17 cellular contexts compared by ENCODE assay signal in the genomic region with DNA sequence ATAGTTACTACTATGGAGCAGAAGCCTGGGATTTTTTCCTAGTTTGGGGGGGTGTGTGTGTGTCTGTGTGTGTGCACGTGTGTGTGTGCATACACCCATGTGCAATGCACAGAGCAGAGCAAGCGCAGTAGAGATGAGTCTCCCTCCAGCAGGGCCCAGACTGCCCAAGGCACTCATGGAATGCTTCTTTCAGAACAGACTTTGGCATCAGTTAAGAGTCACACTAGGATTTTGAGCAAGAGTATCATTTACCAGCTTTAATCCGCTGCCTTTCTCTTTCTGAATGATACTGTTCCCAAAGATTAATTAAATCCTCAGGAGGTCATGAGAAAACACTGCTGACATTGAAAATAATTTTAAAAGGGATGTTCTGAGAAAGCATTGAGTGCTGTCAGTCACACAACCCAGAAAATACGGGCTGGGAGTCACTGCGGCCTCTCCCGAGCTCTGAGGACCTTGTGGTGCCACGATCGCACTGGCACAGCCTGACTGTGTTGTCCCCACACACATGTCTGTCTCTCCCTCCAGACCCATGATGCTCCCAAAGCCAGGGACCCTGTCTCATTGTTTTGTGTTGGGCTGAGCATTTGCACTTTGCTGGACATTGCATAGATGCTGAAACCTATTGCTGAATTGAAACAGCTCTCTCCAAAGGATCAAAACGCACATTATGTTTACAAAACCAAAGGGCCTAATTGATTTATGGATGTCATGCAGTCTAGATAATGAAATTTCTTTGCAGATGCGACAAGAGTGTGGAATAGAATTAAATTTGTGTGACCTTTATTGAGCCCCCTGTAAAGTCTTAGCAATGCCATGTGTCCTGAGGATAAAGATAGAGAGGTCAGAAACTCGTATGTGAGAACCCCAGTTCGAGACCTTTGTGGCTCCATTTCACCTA. TPM values are rescaled to one million over a fixed set of nuclear protein-coding genes. Genes with fewer than 3 reads are reported as not detected.
DNase-seq lines count a peak whose midpoint lies in the region; ATAC-seq and TF ChIP-seq lines count a peak whose summit lies in the region.
"Had no signal": no experiment of that assay in that cellular context is flagged by ENCODE, and none has a peak within 500 bp of the region (broad histone marks: within the 10 kb centered on the region; RNA-seq: fewer than 3 reads in every experiment).

No MANE protein-coding gene starts in this region.

- H3K4me3 ChIP-seq in BLaER1 (no peak overlapping the region), adipocyte (ENCODE audit: low read length) (no peak overlapping the region), fibroblast of pulmonary artery (replicated peaks; ENCODE audit: low read depth, low read length) (no peak overlapping the region), psoas muscle (no peak overlapping the region)
- H3K4me3 ChIP-seq: A549, GM23338 had no signal

- H4K20me1 ChIP-seq in BLaER1 = no peaks in the 10 kb centered on the region

- H3K9me3 ChIP-seq in BLaER1 = no peaks in the 10 kb centered on the region
- no peaks in the 10 kb centered on the region for H3K9me3 ChIP-seq in adipocyte (ENCODE audit: control insufficient read depth, low read length)
- no peaks in the 10 kb centered on the region for H3K9me3 ChIP-seq in psoas muscle
- H3K9me3 ChIP-seq: A549 had no signal

- no peak overlapping the region for H3K4me3 Mint-ChIP-seq in effector memory CD8-positive, alpha-beta T cell
- H3K4me3 Mint-ChIP-seq: CD4-positive, alpha-beta T cell; GM23338 had no signal

- ATAC-seq in psoas muscle (peak; percentile 33 to 61 (median 51)), HG03354 (IDR thresholded peaks at IDR 0.05; ENCODE audit: poor library complexity, severe bottlenecking, unreplicated experiment) (no peak)
- ATAC-seq in effector memory CD8-positive, alpha-beta T cell (replicated peaks) = no peak
- ATAC-seq: A549, GM23338 had no signal

- H3K9me3 Mint-ChIP-seq in effector memory CD8-positive, alpha-beta T cell = no peaks in the 10 kb centered on the region
- H3K9me3 Mint-ChIP-seq: GM23338 had no signal

- H3K36me3 ChIP-seq in BLaER1 = no peaks in the 10 kb centered on the region
- no peaks in the 10 kb centered on the region for H3K36me3 ChIP-seq in adipocyte (ENCODE audit: control insufficient read depth, insufficient read depth, low read length, severe bottlenecking)
- H3K36me3 ChIP-seq in psoas muscle (ENCODE audit: insufficient read depth in 1 of 2, low read depth in 1 of 2) = no peaks in the 10 kb centered on the region

- TF ChIP-seq CTCF in fibroblast of pulmonary artery (IDR thresholded peaks at IDR 0.05; ENCODE audit: low read length, missing control alignments) (no peak), psoas muscle (IDR thresholded peaks at IDR 0.05) (no peak)

- no peak overlapping the region for H3K27ac Mint-ChIP-seq in effector memory CD8-positive, alpha-beta T cell
- H3K27ac Mint-ChIP-seq: CD4-positive, alpha-beta T cell; GM23338 had no signal

- DNase-seq in adipocyte (ENCODE audit: low read depth) (peak; percentile 83), fibroblast of pulmonary artery (ENCODE audit: low read depth) (peak; percentile 16), psoas muscle (peak; percentile 49 to 66), NCI-H524 treated with DMSO at 0.1 percent for 48 hours (lab: John Stamatoyannopoulos, UW) (no peak)
- no peak for DNase-seq in effector memory CD8-positive, alpha-beta T cell
- no peak for DNase-seq in stimulated activated CD4-positive, alpha-beta T cell treated with anti-CD3 and anti-CD28 coated beads, Interleukin-4, amount 100 ng/mL, for 4 hours
- DNase-seq: AML-193; CD4-positive, alpha-beta T cell; DMS79 treated with DMSO at 0.1 percent for 48 hours; NCI-H187 treated with DMSO at 0.1 percent for 48 hours; NCI-H2171; SIG-M5 had no signal

- no peaks in the 10 kb centered on the region for H3K36me3 Mint-ChIP-seq in effector memory CD8-positive, alpha-beta T cell (ENCODE audit: insufficient read depth)

- H3K27me3 Mint-ChIP-seq in effector memory CD8-positive, alpha-beta T cell = peaks cover 23 to 64% of the 10 kb centered on the region in 2 donors

- H3K9ac ChIP-seq in BLaER1 (no peak overlapping the region), adipocyte (ENCODE audit: low read length) (no peak overlapping the region)
- H3K9ac ChIP-seq: KMS-11 had no signal

- no peak overlapping the region for H3K27ac ChIP-seq in BLaER1
- peak overlapping the region; percentile 94 for H3K27ac ChIP-seq in psoas muscle
- H3K27ac ChIP-seq: A549, KMS-11 had no signal

- peaks cover 0 to 3% of the 10 kb centered on the region in 2 donors for H3K4me1 Mint-ChIP-seq in effector memory CD8-positive, alpha-beta T cell (ENCODE audit: low read depth in 2 of 2)
- H3K4me1 Mint-ChIP-seq: GM23338 had no signal

- H3K4me2 ChIP-seq in BLaER1 = peak overlapping the region; percentile 75
- H3K4me2 ChIP-seq: A549, GM23338, KMS-11 had no signal

- H3K27me3 ChIP-seq in BLaER1 (no peaks in the 10 kb centered on the region), adipocyte (replicated peaks; ENCODE audit: control insufficient read depth, insufficient read depth, low read length) (no peaks in the 10 kb centered on the region), psoas muscle (ENCODE audit: insufficient read depth in 3 of 3, low read length in 2 of 3) (no peaks in the 10 kb centered on the region)

- peaks cover 35% of the 10 kb centered on the region for H3K4me1 ChIP-seq in BLaER1
- H3K4me1 ChIP-seq in adipocyte (ENCODE audit: control insufficient read depth, insufficient read depth, low read length) = peaks cover 44% of the 10 kb centered on the region
- peaks cover 79% of the 10 kb centered on the region for H3K4me1 ChIP-seq in psoas muscle
- H3K4me1 ChIP-seq: A549 had no signal

- intact Hi-C loops in psoas muscle (cut with DNase I) = loop anchor here (5.0 kb wide), 2 partner anchors 87 to 152 kb away; no protein-coding TSS in a partner anchor

- WGBS in psoas muscle, 3 donors = 29 to 48% (median 30%) methylated on average over 12 of the region's 12 CpGs

RNA-seq across cellular contexts. Expression of a gene that starts 54.7 kb away (rescaled TPM):
- 10 to 100 TPM in 1 of 4 donors, 1 to 10 TPM in 3; 3.9 to 13.4 (median 6.8) TPM for total RNA-seq in psoas muscle
- 1 to 10 TPM; 2.7 to 8.0 (median 7.9) TPM for polyA plus RNA-seq in psoas muscle

Comparison
In these comparisons a context has a peak if more than half of its experiments do, and no peak if none do; other contexts are left out.
1. DNase-seq: peak in adipocyte (single experiment), fibroblast of pulmonary artery (single experiment) and psoas muscle (2 of 2); none in effector memory CD8-positive, alpha-beta T cell (0 of 3), NCI-H524 treated with DMSO at 0.1 percent for 48 hours (single experiment) and stimulated activated CD4-positive, alpha-beta T cell treated with anti-CD3 and anti-CD28 coated beads, Interleukin-4, amount 100 ng/mL, for 4 hours (0 of 2).
2. ATAC-seq: peak in psoas muscle (4 of 4); none in HG03354 (single experiment) and effector memory CD8-positive, alpha-beta T cell (single experiment).